ENCODE assay signal across 8 cellular contexts in the genomic region with DNA sequence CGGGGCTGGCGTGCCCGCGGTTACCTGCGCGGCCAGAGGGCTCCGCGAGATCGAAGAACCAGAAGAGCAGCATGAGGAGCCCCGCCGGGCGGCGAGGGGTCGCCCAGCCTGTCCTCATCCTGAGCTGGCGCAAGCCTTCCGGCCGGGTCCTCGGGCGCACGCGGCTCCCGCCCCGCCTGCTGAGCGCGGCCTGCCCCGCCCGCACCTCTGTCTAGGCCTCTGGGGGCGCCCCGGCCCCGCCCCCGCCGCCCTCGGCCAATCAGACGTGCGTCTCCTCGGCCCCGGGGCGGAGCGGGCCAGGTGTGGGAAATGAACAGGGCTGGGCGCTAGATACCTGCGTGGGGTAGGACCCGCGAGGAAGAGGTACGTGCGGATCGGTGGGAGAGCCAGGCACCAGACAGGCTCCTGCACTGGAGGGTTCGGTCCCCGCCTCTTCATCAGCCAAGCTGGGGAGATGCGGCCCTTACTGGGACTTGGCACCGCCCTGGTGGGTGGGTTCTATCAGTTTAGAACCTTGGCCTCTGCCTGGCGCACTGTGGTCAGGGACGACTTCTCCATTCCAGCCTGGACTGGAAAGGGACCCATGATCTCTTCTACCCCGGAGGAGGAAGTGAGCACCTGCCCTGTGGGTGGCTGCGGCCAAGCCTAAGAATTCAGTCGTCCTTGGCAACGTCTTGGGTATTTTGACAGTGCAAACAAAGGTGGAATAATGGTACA. TPM values are rescaled to one million over a fixed set of nuclear protein-coding genes. Genes with fewer than 3 reads are reported as not detected.
DNase-seq lines count a peak whose midpoint lies in the region; ATAC-seq and TF ChIP-seq lines count a peak whose summit lies in the region.

A gene (minus strand): TSS at position 192 of the 717 bp plus-strand sequence.

- DNase-seq in NOMO-1 (lab: John Stamatoyannopoulos, UW; ENCODE audit: unreplicated experiment in 2 of 2) (peak; percentile 94 to 96), globus pallidus (ENCODE audit: low spot score) (peak; percentile 39), tibial artery (peak; percentile 36 to 73), HuH-7 (ENCODE audit: low spot score) (no peak)
- DNase-seq in activated T-cell treated with anti-CD3 and anti-CD28 coated beads, Interleukin-2, amount 50 U/mL, for 72 hours, result peak; percentile 87 to 91

- H3K9me3 ChIP-seq in parathyroid adenoma (ENCODE audit: control insufficient read depth, low read length) (no peaks in the 10 kb centered on the region), tibial artery (no peaks in the 10 kb centered on the region)

- peak within 1 kb of the TSS; percentile 72 for H2AFZ ChIP-seq in parathyroid adenoma

- intact Hi-C loops in tibial artery (cut with DNase I; ENCODE audit: low total_unique reads), result no loop called here

- H3K9me3 Mint-ChIP-seq in activated T-cell treated with anti-CD3 and anti-CD28 coated beads, Interleukin-2, amount 50 U/mL, for 72 hours, result peaks cover 0 to 2% of the 10 kb centered on the region in 2 donors

- H3K4me1 Mint-ChIP-seq in activated T-cell treated with anti-CD3 and anti-CD28 coated beads, Interleukin-2, amount 50 U/mL, for 72 hours (ENCODE audit: low read depth), result peaks cover 85% of the 10 kb centered on the region

- peak within 1 kb of the TSS; percentile 45 for H3K4me2 ChIP-seq in parathyroid adenoma (ENCODE audit: low read length)

- H3K27ac ChIP-seq in parathyroid adenoma (no peak within 1 kb of the TSS), tibial artery (peak within 1 kb of the TSS; percentile 59)

- no peak within 1 kb of the TSS for H3K9ac ChIP-seq in parathyroid adenoma

- peak within 1 kb of the TSS; percentile 34 for H3K4me3 ChIP-seq in parathyroid adenoma (ENCODE audit: low read depth, low read length)
- H3K4me3 ChIP-seq in tibial artery, result peak within 1 kb of the TSS; percentile 55 to 62

- H3K27ac Mint-ChIP-seq in activated T-cell treated with anti-CD3 and anti-CD28 coated beads, Interleukin-2, amount 50 U/mL, for 72 hours, result peak within 1 kb of the TSS; percentile 88

- H3K4me1 ChIP-seq in parathyroid adenoma (no peaks in the 10 kb centered on the region), tibial artery (peaks cover 0 to 11% (median 9%) of the 10 kb centered on the region in 4 donors)

- H3K36me3 ChIP-seq in parathyroid adenoma (ENCODE audit: control insufficient read depth, insufficient read depth, low read length) (no peaks in the 10 kb centered on the region), tibial artery (no peaks in the 10 kb centered on the region)

- ATAC-seq in GM18502 (IDR thresholded peaks at IDR 0.05; ENCODE audit: poor library complexity, unreplicated experiment) (peak; percentile 87), HG02759 (IDR thresholded peaks at IDR 0.05; ENCODE audit: unreplicated experiment) (peak; percentile 86)
- ATAC-seq in activated T-cell treated with anti-CD3 and anti-CD28 coated beads, Interleukin-2, amount 50 U/mL, for 72 hours (replicated peaks in 1 of 2), result peak; percentile 78 to 81

- H3K36me3 Mint-ChIP-seq in activated T-cell treated with anti-CD3 and anti-CD28 coated beads, Interleukin-2, amount 50 U/mL, for 72 hours (ENCODE audit: insufficient read depth in 2 of 2), result peaks cover 5 to 28% of the 10 kb centered on the region in 2 donors

- no peaks in the 10 kb centered on the region for H3K27me3 Mint-ChIP-seq in activated T-cell treated with anti-CD3 and anti-CD28 coated beads, Interleukin-2, amount 50 U/mL, for 72 hours (ENCODE audit: low read depth)

- H3K4me3 Mint-ChIP-seq in activated T-cell treated with anti-CD3 and anti-CD28 coated beads, Interleukin-2, amount 50 U/mL, for 72 hours, result peak within 1 kb of the TSS; percentile 92 to 94

- H3K27me3 ChIP-seq in parathyroid adenoma (ENCODE audit: control insufficient read depth, insufficient read depth, low read length) (no peaks in the 10 kb centered on the region), tibial artery (no peaks in the 10 kb centered on the region)

- H3K79me2 ChIP-seq in parathyroid adenoma, result no peaks in the 10 kb centered on the region

- no peak for TF ChIP-seq CTCF in parathyroid adenoma (IDR thresholded peaks at IDR 0.05)
- no peak for TF ChIP-seq CTCF in tibial artery (IDR thresholded peaks at IDR 0.05)

RNA-seq across cellular contexts. Expression of the gene that starts here (rescaled TPM):
- total RNA-seq in activated T-cell treated with anti-CD3 and anti-CD28 coated beads, Interleukin-2, amount 50 U/mL, for 72 hours, result 100 to 1,000 TPM; 108 to 114 TPM
